ENCODE assay signal across 25 cellular contexts in genomic region chr6:106772270-106773142, GRCh38.
DNase-seq lines count a peak whose midpoint lies in the region; ATAC-seq, FAIRE-seq and TF ChIP-seq lines count a peak whose summit lies in the region.
"Had no signal": no experiment of that assay in that cellular context is flagged by ENCODE, and none has a peak within 500 bp of the region (broad histone marks: within the 10 kb centered on the region; RNA-seq: fewer than 3 reads in every experiment).

No MANE protein-coding gene starts in this region.

- H4K8ac ChIP-seq in mesenchymal stem cell (ENCODE audit: low read length), result no peak overlapping the region

- peaks cover 0 to 24% (median 17%) of the 10 kb centered on the region in 4 donors for H3K36me3 ChIP-seq in liver (ENCODE audit: control insufficient read depth in 4 of 4, insufficient read depth in 3 of 4, low read depth in 1 of 4, low read length in 3 of 4)
- no peaks in the 10 kb centered on the region for H3K36me3 ChIP-seq in HepG2 (replicated peaks in 1 of 2; ENCODE audit: control insufficient read depth in 1 of 2, insufficient read depth in 2 of 2, low read length in 2 of 2)
- H3K36me3 ChIP-seq in mammary epithelial cell (ENCODE audit: insufficient read depth, low read length), result no peaks in the 10 kb centered on the region
- H3K36me3 ChIP-seq in mesenchymal stem cell (ENCODE audit: control insufficient read depth in 1 of 2, insufficient read depth in 2 of 2, low read depth in 1 of 2, low read length in 2 of 2), result no peaks in the 10 kb centered on the region
- H3K36me3 ChIP-seq in CD8-positive, alpha-beta T cell (ENCODE audit: insufficient read depth, low read length), result no peaks in the 10 kb centered on the region
- H3K36me3 ChIP-seq: MG63 had no signal

- CTCF ChIA-PET in HepG2 (lab: Yijun Ruan, JAX; ENCODE audit: low intra/inter-chr PET ratio, low total read pairs) (no interaction called here), mammary epithelial cell (lab: Charles Lee; ENCODE audit: low non-redundant PET) (no interaction called here)
- CTCF ChIA-PET in CD8-positive, alpha-beta T cell (lab: Charles Lee), result no interaction called here
- CTCF ChIA-PET in activated CD4-positive, alpha-beta T cell treated with anti-CD3 and anti-CD28 coated beads for 36 hours (lab: Charles Lee), result interaction anchor here (1.1 kb wide), 1 partner anchor 38 kb away, joined by 3 read pairs; no protein-coding TSS in a partner anchor

- ATAC-seq in HepG2, result no peak
- no peak for ATAC-seq in CD8-positive, alpha-beta T cell
- no peak for ATAC-seq in activated CD4-positive, alpha-beta T cell treated with anti-CD3 and anti-CD28 coated beads for 36 hours

- H3K9ac ChIP-seq in liver (ENCODE audit: low read depth in 1 of 2, low read length in 2 of 2) (no peak overlapping the region), HepG2 (ENCODE audit: insufficient read depth, low read depth, low read length) (no peak overlapping the region), mammary epithelial cell (ENCODE audit: insufficient read depth, low read length) (no peak overlapping the region), mesenchymal stem cell (ENCODE audit: low read length) (no peak overlapping the region)

- H3K79me2 ChIP-seq in HepG2 (ENCODE audit: insufficient read depth, low read length) (no peaks in the 10 kb centered on the region), mammary epithelial cell (ENCODE audit: insufficient read depth, low read length) (no peaks in the 10 kb centered on the region)

- no peak overlapping the region for H3K4me3 Mint-ChIP-seq in CD8-positive, alpha-beta T cell
- no peak overlapping the region for H3K4me3 Mint-ChIP-seq in activated CD4-positive, alpha-beta T cell treated with anti-CD3 and anti-CD28 coated beads for 36 hours
- no peak overlapping the region for H3K4me3 Mint-ChIP-seq in T-helper 2 cell treated with Interferon-gamma antibody and Interleukin-4, amounts not matched to agents 5 μg/mL and 100 μg/mL, for 36 hours
- H3K4me3 Mint-ChIP-seq: B cell; CD4-positive, CD25-positive, alpha-beta regulatory T cell; HFFc6 had no signal

- TF ChIP-seq RAD21 in liver (IDR thresholded peaks at IDR 0.05), result peak in 1 of 2 donors; percentile 37
- TF ChIP-seq RAD21 in HepG2 (CRISPR knock-in tag; IDR thresholded peaks at IDR 0.05), result no peak

- no peak overlapping the region for H2BK12ac ChIP-seq in mesenchymal stem cell (ENCODE audit: low read length in 2 of 2)

- H3K79me1 ChIP-seq in mesenchymal stem cell (replicated peaks; ENCODE audit: low read length, poor library complexity, severe bottlenecking), result no peaks in the 10 kb centered on the region

- no peak overlapping the region for H2BK5ac ChIP-seq in mesenchymal stem cell (ENCODE audit: low read depth, low read length, poor library complexity, severe bottlenecking)

- H3K27me3 Mint-ChIP-seq in CD8-positive, alpha-beta T cell (ENCODE audit: low read depth), result peaks cover 9% of the 10 kb centered on the region
- peaks cover 14% of the 10 kb centered on the region for H3K27me3 Mint-ChIP-seq in activated CD4-positive, alpha-beta T cell treated with anti-CD3 and anti-CD28 coated beads for 36 hours
- H3K27me3 Mint-ChIP-seq in T-helper 2 cell treated with Interferon-gamma antibody and Interleukin-4, amounts not matched to agents 5 μg/mL and 100 μg/mL, for 36 hours (ENCODE audit: low read depth), result peaks cover 4% of the 10 kb centered on the region
- H3K27me3 Mint-ChIP-seq: B cell, IgD-negative memory B cell had no signal

- H3K27ac ChIP-seq in liver (ENCODE audit: low read depth in 1 of 2, low read length in 2 of 2) (peak overlapping the region in 1 of 2 donors; percentile 24), HepG2 (ENCODE audit: extremely low read length, insufficient read depth, low read length) (no peak overlapping the region), mammary epithelial cell (ENCODE audit: insufficient read depth, low read depth, low read length) (no peak overlapping the region), mesenchymal stem cell (ENCODE audit: low read length, poor library complexity, severe bottlenecking) (no peak overlapping the region)
- no peak overlapping the region for H3K27ac ChIP-seq in CD8-positive, alpha-beta T cell (ENCODE audit: low read depth, low read length)

- no peak overlapping the region for H3K4ac ChIP-seq in mesenchymal stem cell (ENCODE audit: low read depth in 1 of 2, low read length in 2 of 2)

- TF ChIP-seq CTCF in liver (IDR thresholded peaks at IDR 0.05; ENCODE audit: low read depth, low read length, missing input control), result no peak
- TF ChIP-seq CTCF in HepG2 (CRISPR knock-in tag; IDR thresholded peaks at IDR 0.05), result no peak
- no peak for TF ChIP-seq CTCF in mammary epithelial cell (conservative IDR thresholded peaks at IDR 0.05 in 1 of 2, IDR thresholded peaks at IDR 0.05 in 1 of 2; ENCODE audit: extremely low read depth in 1 of 2, insufficient read depth in 1 of 2, low read depth in 1 of 2, low read length in 2 of 2)
- no peak for TF ChIP-seq CTCF in CD8-positive, alpha-beta T cell (IDR thresholded peaks at IDR 0.05)
- TF ChIP-seq CTCF in lower leg skin (IDR thresholded peaks at IDR 0.05), result no peak

- H3K36me3 Mint-ChIP-seq in CD8-positive, alpha-beta T cell, result no peaks in the 10 kb centered on the region
- no peaks in the 10 kb centered on the region for H3K36me3 Mint-ChIP-seq in activated CD4-positive, alpha-beta T cell treated with anti-CD3 and anti-CD28 coated beads for 36 hours (ENCODE audit: low read depth)
- no peaks in the 10 kb centered on the region for H3K36me3 Mint-ChIP-seq in T-helper 2 cell treated with Interferon-gamma antibody and Interleukin-4, amounts not matched to agents 5 μg/mL and 100 μg/mL, for 36 hours (ENCODE audit: low read depth)
- H3K36me3 Mint-ChIP-seq: CD4-positive, CD25-positive, alpha-beta regulatory T cell; IgD-negative memory B cell had no signal

- H3K23ac ChIP-seq in mesenchymal stem cell (ENCODE audit: low read length in 2 of 2), result no peak overlapping the region

- TF ChIP-seq POLR2A in HepG2 (IDR thresholded peaks at IDR 0.05; ENCODE audit: insufficient read depth in 1 of 2, low read depth in 2 of 2, low read length in 2 of 2) (no peak), lower leg skin (IDR thresholded peaks at IDR 0.05) (no peak)

- H3K27me3 ChIP-seq in liver (ENCODE audit: control insufficient read depth in 4 of 4, insufficient read depth in 4 of 4, low read length in 3 of 4), result no peaks in the 10 kb centered on the region
- no peaks in the 10 kb centered on the region for H3K27me3 ChIP-seq in HepG2 (ENCODE audit: control insufficient read depth in 1 of 2, insufficient read depth in 2 of 2, low read length in 2 of 2)
- no peaks in the 10 kb centered on the region for H3K27me3 ChIP-seq in mammary epithelial cell (ENCODE audit: insufficient read depth, low read length)
- H3K27me3 ChIP-seq in mesenchymal stem cell (ENCODE audit: control insufficient read depth in 1 of 2, insufficient read depth in 1 of 2, low read length in 2 of 2), result peaks cover 18 to 20% of the 10 kb centered on the region in 2 experiments
- no peaks in the 10 kb centered on the region for H3K27me3 ChIP-seq in CD8-positive, alpha-beta T cell (ENCODE audit: insufficient read depth, low read length)
- H3K27me3 ChIP-seq: MG63 had no signal

- DNase-seq in HepG2 (ENCODE audit: low spot score) (no peak), mammary epithelial cell (peak; percentile 51), mesenchymal stem cell (no peak), lower leg skin (ENCODE audit: low spot score in 2 of 2) (no peak)
- no peak for DNase-seq in CD8-positive, alpha-beta T cell
- no peak for DNase-seq in activated CD4-positive, alpha-beta T cell treated with anti-CD3 and anti-CD28 coated beads for 36 hours
- no peak for DNase-seq in T-helper 2 cell treated with Interferon-gamma antibody and Interleukin-4, amounts not matched to agents 5 μg/mL and 100 μg/mL, for 36 hours (ENCODE audit: low spot score)
- DNase-seq: CD4-positive, CD25-positive, alpha-beta regulatory T cell; EL; HFFc6; Karpas-422; MG63; NCI-H1048; NCI-H1436 treated with DMSO at 0.1 percent for 48 hours; NCI-H2029 treated with DMSO at 0.1 percent for 48 hours; NCI-H2171 treated with DMSO at 0.1 percent for 48 hours; NCI-H510A; NCI-H82; RPMI8226; SHP77 treated with DMSO at 0.1 percent for 48 hours had no signal

- POLR2A ChIA-PET in HepG2 (lab: Yijun Ruan, JAX), result no interaction called here
- POLR2A ChIA-PET in CD8-positive, alpha-beta T cell (lab: Charles Lee), result no interaction called here
- POLR2A ChIA-PET in activated CD4-positive, alpha-beta T cell treated with anti-CD3 and anti-CD28 coated beads for 36 hours (lab: Charles Lee), result no interaction called here

- dilution Hi-C loops in mammary epithelial cell (cut with HindIII; ENCODE audit: low sequenced_read_pairs), result no loop called here

- no peak for FAIRE-seq in HepG2 (lab: Jason Lieb, UNC)
- FAIRE-seq: GM12892, GM18507 had no signal

- no peaks in the 10 kb centered on the region for H3K4me1 Mint-ChIP-seq in CD8-positive, alpha-beta T cell (ENCODE audit: low read depth)
- no peaks in the 10 kb centered on the region for H3K4me1 Mint-ChIP-seq in activated CD4-positive, alpha-beta T cell treated with anti-CD3 and anti-CD28 coated beads for 36 hours
- H3K4me1 Mint-ChIP-seq in T-helper 2 cell treated with Interferon-gamma antibody and Interleukin-4, amounts not matched to agents 5 μg/mL and 100 μg/mL, for 36 hours (ENCODE audit: low read depth), result no peaks in the 10 kb centered on the region
- H3K4me1 Mint-ChIP-seq: B cell; CD4-positive, CD25-positive, alpha-beta regulatory T cell had no signal

- no peak overlapping the region for H3K18ac ChIP-seq in mesenchymal stem cell (ENCODE audit: low read depth in 1 of 2, low read length in 2 of 2)

- in situ Hi-C loops in HepG2 (cut with HindIII; ENCODE audit: extremely low pct_ligation_motif_present, low pct_unique_long_range_greater_than_20kb), result no loop called here
- in situ Hi-C loops in mammary epithelial cell (cut with MboI; ENCODE audit: low sequenced_read_pairs in 2 of 2), result no loop called here

- TF ChIP-seq EP300 in HepG2 (IDR thresholded peaks at IDR 0.05; ENCODE audit: low read depth in 2 of 2, low read length in 2 of 2), result no peak
- no peak for TF ChIP-seq EP300 in HepG2 (CRISPR knock-in tag; IDR thresholded peaks at IDR 0.05; ENCODE audit: borderline replicate concordance)

- H3K4me3 ChIP-seq in liver (ENCODE audit: low read depth in 1 of 3, low read length in 3 of 3), result no peak overlapping the region
- no peak overlapping the region for H3K4me3 ChIP-seq in HepG2 (replicated peaks in 1 of 3; ENCODE audit: insufficient read depth in 1 of 3, low read depth in 2 of 3, low read length in 3 of 3)
- H3K4me3 ChIP-seq in mammary epithelial cell (replicated peaks in 1 of 3; ENCODE audit: insufficient read depth in 1 of 3, low read depth in 2 of 3, low read length in 3 of 3), result no peak overlapping the region
- H3K4me3 ChIP-seq in mesenchymal stem cell (ENCODE audit: insufficient read depth in 1 of 2, low read depth in 1 of 2, low read length in 2 of 2), result no peak overlapping the region
- H3K4me3 ChIP-seq in CD8-positive, alpha-beta T cell (ENCODE audit: low read depth, low read length), result no peak overlapping the region
- H3K4me3 ChIP-seq in lower leg skin (ENCODE audit: low read depth, poor library complexity, severe bottlenecking), result no peak overlapping the region
- H3K4me3 ChIP-seq: MG63 had no signal

- H4K20me1 ChIP-seq in HepG2 (ENCODE audit: insufficient read depth, low read length), result no peaks in the 10 kb centered on the region
- H4K20me1 ChIP-seq in mammary epithelial cell (ENCODE audit: insufficient read depth, low read length), result no peaks in the 10 kb centered on the region

- peaks cover 3 to 36% (median 17%) of the 10 kb centered on the region in 4 donors for H3K4me1 ChIP-seq in liver (ENCODE audit: control insufficient read depth in 4 of 4, insufficient read depth in 4 of 4, low read length in 3 of 4)
- no peaks in the 10 kb centered on the region for H3K4me1 ChIP-seq in HepG2 (ENCODE audit: insufficient read depth, low read length)
- H3K4me1 ChIP-seq in mammary epithelial cell (ENCODE audit: insufficient read depth, low read length), result peaks cover 12% of the 10 kb centered on the region
- no peaks in the 10 kb centered on the region for H3K4me1 ChIP-seq in mesenchymal stem cell (ENCODE audit: control insufficient read depth, insufficient read depth, low read depth, low read length)
- no peaks in the 10 kb centered on the region for H3K4me1 ChIP-seq in CD8-positive, alpha-beta T cell (ENCODE audit: insufficient read depth, low read length)

- H2BK15ac ChIP-seq in mesenchymal stem cell (ENCODE audit: low read depth, poor library complexity, severe bottlenecking), result no peak overlapping the region

- BruUV-seq in HepG2 (replicated peaks; lab: Mats Ljungman, UMichigan) (no TSS peak), mammary epithelial cell (replicated peaks; lab: Mats Ljungman, UMichigan) (no TSS peak)

- intact Hi-C loops in HepG2 (cut with micrococcal nuclease; ENCODE audit: unreplicated experiment) (no loop called here), mammary epithelial cell (cut with micrococcal nuclease) (no loop called here), lower leg skin (cut with DNase I; ENCODE audit: low total_unique reads) (no loop called here)
- intact Hi-C loops in CD8-positive, alpha-beta T cell (cut with DNase I, micrococcal nuclease), result no loop called here
- intact Hi-C loops in activated CD4-positive, alpha-beta T cell treated with anti-CD3 and anti-CD28 coated beads for 36 hours (cut with DNase I, micrococcal nuclease), result no loop called here

- no peak overlapping the region for H4K91ac ChIP-seq in mesenchymal stem cell (ENCODE audit: low read length)

- H3K9me3 ChIP-seq in liver (ENCODE audit: control insufficient read depth in 4 of 4, low read length in 3 of 4) (peaks cover 0 to 4% (median 0%) of the 10 kb centered on the region in 4 donors), HepG2 (ENCODE audit: low read length) (peaks cover 5% of the 10 kb centered on the region; the same call in 1 of the 2 replicates), mammary epithelial cell (replicated peaks; ENCODE audit: insufficient read depth, low read length) (peaks cover 4% of the 10 kb centered on the region), mesenchymal stem cell (ENCODE audit: control insufficient read depth, low read length) (peaks cover 19% of the 10 kb centered on the region)
- H3K9me3 ChIP-seq in CD8-positive, alpha-beta T cell (ENCODE audit: low read length), result no peaks in the 10 kb centered on the region

- no peak overlapping the region for H3K4me2 ChIP-seq in HepG2 (ENCODE audit: low read depth, low read length)
- H3K4me2 ChIP-seq in mammary epithelial cell (ENCODE audit: insufficient read depth, low read depth, low read length), result no peak overlapping the region
- no peak overlapping the region for H3K4me2 ChIP-seq in mesenchymal stem cell (ENCODE audit: low read length, poor library complexity, severe bottlenecking)

- WGBS in liver, result 59% methylated on average over 7 of the region's 7 CpGs
- WGBS in HepG2 (ENCODE audit: low lambda C conversion rate), result 89% methylated on average over 7 of the region's 7 CpGs
- 81% methylated on average over 6 of the region's 7 CpGs for WGBS in mammary epithelial cell (ENCODE audit: low coverage, missing lambda C conversion rate)
- 87% methylated on average over 7 of the region's 7 CpGs for WGBS in mesenchymal stem cell
- 72 to 74% methylated on average over 7 of the region's 7 CpGs for WGBS in lower leg skin, 2 donors

- H3K14ac ChIP-seq in mesenchymal stem cell (ENCODE audit: low read length in 2 of 2), result no peak overlapping the region

- peaks cover 2% of the 10 kb centered on the region for H3K9me3 Mint-ChIP-seq in CD8-positive, alpha-beta T cell
- H3K9me3 Mint-ChIP-seq in activated CD4-positive, alpha-beta T cell treated with anti-CD3 and anti-CD28 coated beads for 36 hours (ENCODE audit: low read depth), result no peaks in the 10 kb centered on the region
- H3K9me3 Mint-ChIP-seq in T-helper 2 cell treated with Interferon-gamma antibody and Interleukin-4, amounts not matched to agents 5 μg/mL and 100 μg/mL, for 36 hours, result peaks cover 7% of the 10 kb centered on the region

- peak overlapping the region; percentile 37 for H2AK5ac ChIP-seq in mesenchymal stem cell (ENCODE audit: low read length, severe bottlenecking)

- H3K27ac Mint-ChIP-seq in CD8-positive, alpha-beta T cell, result no peak overlapping the region
- H3K27ac Mint-ChIP-seq in activated CD4-positive, alpha-beta T cell treated with anti-CD3 and anti-CD28 coated beads for 36 hours, result no peak overlapping the region
- no peak overlapping the region for H3K27ac Mint-ChIP-seq in T-helper 2 cell treated with Interferon-gamma antibody and Interleukin-4, amounts not matched to agents 5 μg/mL and 100 μg/mL, for 36 hours
- H3K27ac Mint-ChIP-seq: B cell; CD4-positive, CD25-positive, alpha-beta regulatory T cell; HFFc6; IgD-negative memory B cell had no signal

- H2AFZ ChIP-seq in HepG2 (ENCODE audit: low read length) (no peak overlapping the region), mammary epithelial cell (ENCODE audit: low read depth, low read length) (peak overlapping the region; percentile 11), mesenchymal stem cell (ENCODE audit: low read depth, low read length) (no peak overlapping the region)

- H2BK120ac ChIP-seq in mesenchymal stem cell (ENCODE audit: low read depth, low read length), result no peak overlapping the region
